ENCODE assay signal across 15 cellular contexts in the genomic region with DNA sequence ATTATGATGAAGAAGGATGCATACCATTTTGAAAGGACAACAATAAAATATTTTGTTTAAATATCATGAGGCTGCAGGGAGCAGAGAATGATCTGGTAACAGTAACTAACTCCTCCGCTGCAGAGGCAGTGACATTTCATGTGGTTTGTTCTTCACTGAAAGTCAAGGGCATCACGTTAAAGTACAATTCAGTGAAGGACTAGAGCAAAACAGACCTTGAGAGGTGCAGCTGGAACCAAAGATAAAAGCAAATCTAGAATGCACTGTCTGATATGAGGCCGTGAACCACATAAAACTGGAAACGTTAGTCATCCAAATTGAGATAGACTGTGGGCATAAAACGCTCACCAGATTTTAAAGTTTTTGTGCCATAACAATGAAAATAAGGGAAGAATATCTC.
"Had no signal": no experiment of that assay in that cellular context is flagged by ENCODE, and none has a peak within 500 bp of the region (broad histone marks: within the 10 kb centered on the region; RNA-seq: fewer than 3 reads in every experiment).

No MANE protein-coding gene starts in this region.

- H3K27me3 ChIP-seq: breast epithelium, esophagus squamous epithelium, foreskin keratinocyte, thyroid gland, uterus had no signal

- H3K9me3 ChIP-seq: breast epithelium, esophagus squamous epithelium, thyroid gland, uterus had no signal

- H3K36me3 ChIP-seq: breast epithelium, esophagus squamous epithelium, thyroid gland, uterus, WERI-Rb-1 had no signal

- H3K4me3 ChIP-seq: breast epithelium, esophagus squamous epithelium, thyroid gland, uterus had no signal

- ATAC-seq: foreskin keratinocyte had no signal

- DNase-seq: activated CD4-positive, alpha-beta T cell treated with anti-CD3 and anti-CD28 coated beads for 4 hours; activated CD8-positive, alpha-beta memory T cell treated with anti-CD3 and anti-CD28 coated beads for 24 hours; activated effector memory CD4-positive, alpha-beta T cell treated with anti-CD3 and anti-CD28 coated beads, Interleukin-2, amount 50 U/mL, for 16 hours; activated T-cell treated with anti-CD3 and anti-CD28 coated beads for 4 hours; aorta; esophagus squamous epithelium; foreskin keratinocyte; head of caudate nucleus; kidney; stimulated activated CD4-positive, alpha-beta T cell treated with anti-CD3 and anti-CD28 coated beads, Interleukin-4, amount 100 ng/mL, for 4 hours; SW 1271; thyroid gland; uterus; WERI-Rb-1 had no signal

- H3K4me1 ChIP-seq: breast epithelium, foreskin keratinocyte, uterus had no signal

- H3K27ac ChIP-seq: breast epithelium, foreskin keratinocyte, uterus, WERI-Rb-1 had no signal
